In genomic region chr9:122144836-122145235, GRCh38 we compare ENCODE assay signal across 12 cellular contexts. TPM values are rescaled to one million over a fixed set of nuclear protein-coding genes. Genes with fewer than 3 reads are reported as not detected.
DNase-seq lines count a peak whose midpoint lies in the region; ATAC-seq and TF ChIP-seq lines count a peak whose summit lies in the region.
"Had no signal": no experiment of that assay in that cellular context is flagged by ENCODE, and none has a peak within 500 bp of the region (broad histone marks: within the 10 kb centered on the region; RNA-seq: fewer than 3 reads in every experiment).

No MANE protein-coding gene starts in this region.

- no peak overlapping the region for H3K27ac Mint-ChIP-seq in naive thymus-derived CD4-positive, alpha-beta T cell

- no peaks in the 10 kb centered on the region for H3K9me2 ChIP-seq in hepatocyte (replicated peaks; ENCODE audit: insufficient read depth)

- H3K4me3 ChIP-seq in BJ (ENCODE audit: low read depth, low read length), result no peak overlapping the region
- H3K4me3 ChIP-seq in WERI-Rb-1 (ENCODE audit: low read depth, low read length), result no peak overlapping the region
- no peak overlapping the region for H3K4me3 ChIP-seq in hepatocyte
- no peak overlapping the region for H3K4me3 ChIP-seq in naive thymus-derived CD4-positive, alpha-beta T cell (ENCODE audit: low read length)
- H3K4me3 ChIP-seq: SJCRH30 had no signal

- intact Hi-C loops in naive thymus-derived CD4-positive, alpha-beta T cell (cut with micrococcal nuclease), result no loop called here

- H3K27me3 Mint-ChIP-seq in naive thymus-derived CD4-positive, alpha-beta T cell, result no peaks in the 10 kb centered on the region

- POLR2A ChIA-PET in BJ (lab: Charles Lee), result interaction anchor here (0.6 kb wide), 1 partner anchor 15 kb away, joined by 3 read pairs; the partner anchor contains the start of genes MORN5 and NDUFA8
- POLR2A ChIA-PET in naive thymus-derived CD4-positive, alpha-beta T cell (lab: Charles Lee), result no interaction called here

- H3K27ac ChIP-seq in WERI-Rb-1 (no peak overlapping the region), hepatocyte (no peak overlapping the region)
- no peak overlapping the region for H3K27ac ChIP-seq in naive thymus-derived CD4-positive, alpha-beta T cell (ENCODE audit: low read depth, low read length)
- H3K27ac ChIP-seq: SJCRH30 had no signal

- peaks cover 11% of the 10 kb centered on the region for H3K36me3 ChIP-seq in BJ (ENCODE audit: control insufficient read depth, insufficient read depth, low read length)
- peaks cover 75% of the 10 kb centered on the region for H3K36me3 ChIP-seq in WERI-Rb-1
- no peaks in the 10 kb centered on the region for H3K36me3 ChIP-seq in hepatocyte (replicated peaks; ENCODE audit: insufficient read depth, low read depth)
- peaks cover 0 to 80% (median 5%) of the 10 kb centered on the region in 3 experiments for H3K36me3 ChIP-seq in naive thymus-derived CD4-positive, alpha-beta T cell (ENCODE audit: control insufficient read depth in 2 of 3, insufficient read depth in 3 of 3, low read length in 3 of 3)

- no peak overlapping the region for H3K4me3 Mint-ChIP-seq in naive thymus-derived CD4-positive, alpha-beta T cell

- H3K36me3 Mint-ChIP-seq in naive thymus-derived CD4-positive, alpha-beta T cell, result peaks cover 9 to 43% (median 16%) of the 10 kb centered on the region in 5 donors

- TF ChIP-seq CTCF in BJ (IDR thresholded peaks at IDR 0.05; ENCODE audit: insufficient read depth, low read depth, low read length), result peak; percentile 49
- peak; percentile 56; the same call in 1 of the 2 replicates for TF ChIP-seq CTCF in WERI-Rb-1 (IDR thresholded peaks at IDR 0.05; ENCODE audit: low read depth, low read length)
- peak; percentile 13 for TF ChIP-seq CTCF in hepatocyte (IDR thresholded peaks at IDR 0.05; ENCODE audit: poor library complexity)

- no peaks in the 10 kb centered on the region for H3K27me3 ChIP-seq in BJ (ENCODE audit: control insufficient read depth, insufficient read depth, low read length)
- H3K27me3 ChIP-seq in WERI-Rb-1 (ENCODE audit: insufficient read depth, low read depth, severe bottlenecking), result no peaks in the 10 kb centered on the region
- no peaks in the 10 kb centered on the region for H3K27me3 ChIP-seq in hepatocyte
- no peaks in the 10 kb centered on the region for H3K27me3 ChIP-seq in naive thymus-derived CD4-positive, alpha-beta T cell (ENCODE audit: control insufficient read depth in 2 of 2, insufficient read depth in 2 of 2, low read length in 2 of 2)
- H3K27me3 ChIP-seq: SJCRH30 had no signal

- H4K20me1 ChIP-seq in hepatocyte (ENCODE audit: insufficient read depth, poor library complexity, severe bottlenecking), result peaks cover 4% of the 10 kb centered on the region

- peaks cover 0 to 2% (median 0%) of the 10 kb centered on the region in 7 donors for H3K4me1 Mint-ChIP-seq in naive thymus-derived CD4-positive, alpha-beta T cell

- CTCF ChIA-PET in BJ (lab: Yijun Ruan, JAX), result interaction anchor here (0.8 to 4.7 kb wide), 9 partner anchors 9 to 206 kb away, joined by 3 to 28 read pairs (median 5); partner anchors contain the start of genes MORN5 and NDUFA8
- CTCF ChIA-PET in naive thymus-derived CD4-positive, alpha-beta T cell (lab: Charles Lee), result interaction anchor here (0.6 to 1.8 kb wide), 4 partner anchors 12 to 1396 kb away, joined by 3 to 5 read pairs (median 3); partner anchors contain the start of genes MORN5 and NDUFA8

- H3K4me2 ChIP-seq in hepatocyte, result no peak overlapping the region

- no peaks in the 10 kb centered on the region for H3K9me3 Mint-ChIP-seq in naive thymus-derived CD4-positive, alpha-beta T cell

- no peak for DNase-seq in BJ (ENCODE audit: low read depth)
- DNase-seq in HCEC 1CT, result peak; percentile 32
- DNase-seq in WERI-Rb-1, result no peak
- DNase-seq in hepatocyte (ENCODE audit: low spot score), result no peak
- no peak for DNase-seq in OCI-M2 (lab: John Stamatoyannopoulos, UW; ENCODE audit: unreplicated experiment)
- no peak for DNase-seq in activated effector memory CD4-positive, alpha-beta T cell treated with anti-CD3 and anti-CD28 coated beads, Interleukin-2, amount 50 U/mL, for 16 hours
- DNase-seq in stimulated activated CD4-positive, alpha-beta T cell treated with anti-CD3 and anti-CD28 coated beads, Interleukin-4, amount 100 ng/mL, for 1 hour, result no peak
- DNase-seq in naive thymus-derived CD4-positive, alpha-beta T cell, result no peak
- DNase-seq: cerebellar nuclear complex, SJCRH30 had no signal

- H2AFZ ChIP-seq in hepatocyte, result no peak overlapping the region

- 88% methylated on average over 3 of the region's 3 CpGs for WGBS in hepatocyte (ENCODE audit: low lambda C conversion rate, missing lambda C conversion rate)

- peaks cover 14% of the 10 kb centered on the region for H3K79me2 ChIP-seq in hepatocyte

- no peaks in the 10 kb centered on the region for H3K9me3 ChIP-seq in WERI-Rb-1 (ENCODE audit: severe bottlenecking)
- no peaks in the 10 kb centered on the region for H3K9me3 ChIP-seq in hepatocyte (ENCODE audit: low read depth)
- no peaks in the 10 kb centered on the region for H3K9me3 ChIP-seq in naive thymus-derived CD4-positive, alpha-beta T cell (ENCODE audit: control insufficient read depth in 2 of 3, low read length in 3 of 3)
- H3K9me3 ChIP-seq: SJCRH30 had no signal

- no peak for ATAC-seq in naive thymus-derived CD4-positive, alpha-beta T cell

- H3K4me1 ChIP-seq in hepatocyte (ENCODE audit: insufficient read depth), result peaks cover 13% of the 10 kb centered on the region
- H3K4me1 ChIP-seq in naive thymus-derived CD4-positive, alpha-beta T cell (ENCODE audit: control insufficient read depth in 2 of 2, insufficient read depth in 2 of 2, low read length in 2 of 2), result no peaks in the 10 kb centered on the region
- H3K4me1 ChIP-seq: SJCRH30 had no signal

RNA-seq across cellular contexts. Expression of gene NDUFA8, which starts 14.7 kb away (rescaled TPM):
- polyA plus RNA-seq in BJ (2011; rRNA removed), result 52.4 and 76.6 TPM in 2 replicates
- polyA minus RNA-seq in BJ (2011; rRNA and poly(A)+ RNA removed), result 23.2 and 25.3 TPM in 2 replicates
- total RNA-seq in hepatocyte, result 44.4 and 46.4 TPM in 2 replicates
- polyA plus RNA-seq in hepatocyte, result 113 and 132 TPM in 2 replicates
- total RNA-seq in naive thymus-derived CD4-positive, alpha-beta T cell, result 10 to 100 TPM in 4 of 5 experiments, 1 to 10 TPM in 1; 6.7 to 35.0 (median 15.6) TPM
- 10 to 100 TPM; 82.1 to 93.6 TPM for polyA plus RNA-seq in naive thymus-derived CD4-positive, alpha-beta T cell

RNA-seq across cellular contexts. Expression of gene MORN5, which starts 14.9 kb away (rescaled TPM):
- not detected in 2 replicates for polyA plus RNA-seq in BJ (2011; rRNA removed)
- polyA minus RNA-seq in BJ (2011; rRNA and poly(A)+ RNA removed), result not detected in 2 replicates
- not detected in 2 replicates for total RNA-seq in hepatocyte
- 0.95 TPM in 1 of 2 replicates, not detected in the other for polyA plus RNA-seq in hepatocyte
- total RNA-seq in naive thymus-derived CD4-positive, alpha-beta T cell, result not detected
- polyA plus RNA-seq in naive thymus-derived CD4-positive, alpha-beta T cell, result not detected
- total RNA-seq: Daoy, omental fat pad, SJCRH30 had no signal

RNA-seq across cellular contexts. Expression of gene TTLL11, which starts 51.7 kb away (rescaled TPM):
- polyA plus RNA-seq in BJ (2011; rRNA removed) (5.6 TPM in 2 replicates), hepatocyte (5.5 and 7.5 TPM in 2 replicates)
- 4.0 and 5.0 TPM in 2 replicates for polyA minus RNA-seq in BJ (2011; rRNA and poly(A)+ RNA removed)
- 6.8 and 7.6 TPM in 2 replicates for total RNA-seq in hepatocyte
- 1 to 10 TPM; 3.0 to 6.2 (median 4.4) TPM for total RNA-seq in naive thymus-derived CD4-positive, alpha-beta T cell
- polyA plus RNA-seq in naive thymus-derived CD4-positive, alpha-beta T cell, result 1 to 10 TPM; 4.4 to 8.6 TPM
